Comparison of ENCODE assay signal across 31 cellular contexts in genomic region chr9:136862849-136863622, GRCh38. TPM values are rescaled to one million over a fixed set of nuclear protein-coding genes. Genes with fewer than 3 reads are reported as not detected.
DNase-seq lines count a peak whose midpoint lies in the region; ATAC-seq and TF ChIP-seq lines count a peak whose summit lies in the region.
"Had no signal": no experiment of that assay in that cellular context is flagged by ENCODE, and none has a peak within 500 bp of the region (broad histone marks: within the 10 kb centered on the region; RNA-seq: fewer than 3 reads in every experiment).

No MANE protein-coding gene starts in this region.

- intact Hi-C loops in colonic mucosa (cut with DNase I) = no loop called here

- peak overlapping the region; percentile 8 for H3K27ac Mint-ChIP-seq in T-helper 17 cell
- H3K27ac Mint-ChIP-seq: activated CD4-positive, alpha-beta T cell treated with anti-CD3 and anti-CD28 coated beads for 36 hours; activated naive CD8-positive, alpha-beta T cell had no signal

- H3K36me3 ChIP-seq in H7 (replicated peaks; ENCODE audit: control insufficient read depth, insufficient read depth, low read length) = peaks cover 18% of the 10 kb centered on the region
- H3K36me3 ChIP-seq in neuronal stem cell (replicated peaks in 1 of 2; ENCODE audit: control insufficient read depth in 2 of 2, insufficient read depth in 2 of 2, low read length in 2 of 2) = peaks cover 39 to 64% of the 10 kb centered on the region in 2 donors
- peaks cover 15% of the 10 kb centered on the region for H3K36me3 ChIP-seq in colonic mucosa

- WGBS in neuronal stem cell (ENCODE audit: extremely low coverage in 2 of 2, insufficient read length in 2 of 2, insufficient replicate concordance in 1 of 2), 2 donors = no CpG with 5 or more reads among the region's 31 CpGs

- no peak overlapping the region for H2BK120ac ChIP-seq in neuronal stem cell (ENCODE audit: low read depth, low read length)

- no peak overlapping the region for H2AFZ ChIP-seq in neuronal stem cell (ENCODE audit: low read length)

- no peak overlapping the region for H3K4ac ChIP-seq in neuronal stem cell (ENCODE audit: low read length)

- no peak overlapping the region for H2BK15ac ChIP-seq in neuronal stem cell (ENCODE audit: low read length)

- no peaks in the 10 kb centered on the region for H3K27me3 ChIP-seq in H7 (ENCODE audit: control insufficient read depth, insufficient read depth, low read length)
- no peaks in the 10 kb centered on the region for H3K27me3 ChIP-seq in neuronal stem cell (ENCODE audit: control insufficient read depth in 3 of 3, insufficient read depth in 3 of 3, low read depth in 1 of 3, low read length in 3 of 3)
- H3K27me3 ChIP-seq in colonic mucosa = no peaks in the 10 kb centered on the region
- H3K27me3 ChIP-seq: breast epithelium, gastroesophageal sphincter, MG63, pancreas, tibial artery had no signal

- in situ Hi-C loops in G401 (cut with HindIII; ENCODE audit: low sequenced_read_pairs) = no loop called here

- DNase-seq in H7 (peak; percentile 52), T-helper 17 cell (no peak), left lobe of liver (ENCODE audit: low spot score) (peak; percentile 61), neuronal stem cell (ENCODE audit: low spot score) (no peak), colonic mucosa (no peak), G401 (ENCODE audit: low spot score) (no peak), NCI-H1694 treated with DMSO at 0.1 percent for 48 hours (lab: John Stamatoyannopoulos, UW) (no peak)
- DNase-seq: activated CD4-positive, alpha-beta T cell treated with anti-CD3 and anti-CD28 coated beads for 36 hours; activated CD8-positive, alpha-beta T cell treated with anti-CD3 and anti-CD28 coated beads, Interleukin-2, amount 10 ng/mL, durations not matched to agents 7 days and 5 days; EL; hippocampal formation; immature natural killer cell; KG1; MG63; NCI-H1105; NCI-H187 treated with DMSO at 0.1 percent for 48 hours; NCI-H2171 treated with DMSO at 0.1 percent for 48 hours; NCI-H524 treated with DMSO at 0.1 percent for 48 hours; nephron progenitor cell; PC-3; stimulated activated CD4-positive, alpha-beta T cell treated with anti-CD3 and anti-CD28 coated beads, Interleukin-12 subunit alpha, Interleukin-12 subunit beta, amount 100 ng/mL, for 4 hours; stimulated activated CD4-positive, alpha-beta T cell treated with anti-CD3 and anti-CD28 coated beads, Interleukin-4, amount 100 ng/mL, for 1 hour; tibial artery had no signal

- ATAC-seq in T-helper 17 cell (no peak), left lobe of liver (peak; percentile 2)
- ATAC-seq: activated CD4-positive, alpha-beta T cell treated with anti-CD3 and anti-CD28 coated beads for 36 hours; activated CD8-positive, alpha-beta T cell treated with anti-CD3 and anti-CD28 coated beads, Interleukin-2, amount 10 ng/mL, durations not matched to agents 7 days and 5 days; activated T-helper 17 cell treated with anti-CD3 and anti-CD28 coated beads, Interleukin-2, amount 50 U/mL, for 72 hours; gastroesophageal sphincter; GM12878; pancreas; PC-3; SK-N-SH treated with all-trans-retinoic acid at 6 μM for 48 hours had no signal

- no peak overlapping the region for H2AK5ac ChIP-seq in neuronal stem cell (ENCODE audit: low read depth, low read length)

- H2BK5ac ChIP-seq in neuronal stem cell (ENCODE audit: low read length) = peak overlapping the region; percentile 29

- H3K79me1 ChIP-seq in neuronal stem cell (ENCODE audit: low read depth, low read length) = peaks cover 33% of the 10 kb centered on the region

- peaks cover 7 to 8% of the 10 kb centered on the region in 2 donors for H3K4me1 ChIP-seq in neuronal stem cell (ENCODE audit: control insufficient read depth in 2 of 2, insufficient read depth in 1 of 2, low read depth in 1 of 2, low read length in 2 of 2)
- H3K4me1 ChIP-seq in colonic mucosa = peaks cover 34% of the 10 kb centered on the region

- no peak overlapping the region for H2BK12ac ChIP-seq in neuronal stem cell (ENCODE audit: low read length)

- H3K14ac ChIP-seq in neuronal stem cell (ENCODE audit: low read length) = no peak overlapping the region

- no peak overlapping the region for H4K8ac ChIP-seq in neuronal stem cell (ENCODE audit: low read depth, low read length)

- H3K27ac ChIP-seq in neuronal stem cell (replicated peaks; ENCODE audit: low read length) (no peak overlapping the region), colonic mucosa (no peak overlapping the region)
- H3K27ac ChIP-seq: breast epithelium, gastroesophageal sphincter, pancreas, tibial artery had no signal

- TF ChIP-seq CTCF in colonic mucosa (IDR thresholded peaks at IDR 0.05) = no peak

- H3K4me3 Mint-ChIP-seq in T-helper 17 cell = no peak overlapping the region
- H3K4me3 Mint-ChIP-seq: activated CD4-positive, alpha-beta T cell treated with anti-CD3 and anti-CD28 coated beads for 36 hours; activated CD8-positive, alpha-beta T cell treated with anti-CD3 and anti-CD28 coated beads, Interleukin-2, amount 10 ng/mL, durations not matched to agents 7 days and 5 days; activated naive CD8-positive, alpha-beta T cell; activated T-helper 17 cell treated with anti-CD3 and anti-CD28 coated beads, Interleukin-2, amount 50 U/mL, for 72 hours; nephron progenitor cell; T-helper 1 cell treated with Interleukin-12 subunit alpha and Interleukin-12 subunit beta and Interleukin-4 antibody, amounts not matched to agents 30 μg/mL and 1 μg/mL, for 36 hours had no signal

- no peak overlapping the region for H3K9ac ChIP-seq in neuronal stem cell (ENCODE audit: low read depth, low read length, poor library complexity)
- no peak overlapping the region for H3K9ac ChIP-seq in colonic mucosa (ENCODE audit: low read depth in 2 of 2, low read length in 2 of 2)

- H3K4me2 ChIP-seq in neuronal stem cell (ENCODE audit: insufficient read depth, low read length, poor library complexity, severe bottlenecking) = no peak overlapping the region

- H3K23ac ChIP-seq in neuronal stem cell (ENCODE audit: low read depth, low read length, poor library complexity) = no peak overlapping the region

- no peak overlapping the region for H3K18ac ChIP-seq in neuronal stem cell (ENCODE audit: low read length)

- H3K4me1 Mint-ChIP-seq in T-helper 17 cell = peaks cover 8% of the 10 kb centered on the region
- H3K4me1 Mint-ChIP-seq: activated T-helper 17 cell treated with anti-CD3 and anti-CD28 coated beads, Interleukin-2, amount 50 U/mL, for 72 hours had no signal

- H3K9me3 ChIP-seq in T-helper 17 cell (ENCODE audit: control insufficient read depth, low read length, poor library complexity, severe bottlenecking) (no peaks in the 10 kb centered on the region), neuronal stem cell (replicated peaks in 1 of 2; ENCODE audit: control insufficient read depth in 2 of 2, insufficient read depth in 1 of 2, low read depth in 1 of 2, low read length in 2 of 2) (peaks cover 6 to 12% of the 10 kb centered on the region in 2 donors), colonic mucosa (no peaks in the 10 kb centered on the region)
- H3K9me3 ChIP-seq: breast epithelium, gastroesophageal sphincter, pancreas, tibial artery had no signal

- no peak overlapping the region for H4K91ac ChIP-seq in neuronal stem cell (ENCODE audit: low read depth, low read length, poor library complexity)

- H3K27me3 Mint-ChIP-seq in T-helper 17 cell = no peaks in the 10 kb centered on the region
- H3K27me3 Mint-ChIP-seq: activated CD4-positive, alpha-beta T cell treated with anti-CD3 and anti-CD28 coated beads for 36 hours; activated naive CD8-positive, alpha-beta T cell; activated T-helper 17 cell treated with anti-CD3 and anti-CD28 coated beads, Interleukin-2, amount 50 U/mL, for 72 hours had no signal

- no peaks in the 10 kb centered on the region for H3K36me3 Mint-ChIP-seq in T-helper 17 cell (ENCODE audit: low read depth)
- H3K36me3 Mint-ChIP-seq: activated naive CD8-positive, alpha-beta T cell had no signal

- no peak overlapping the region for H3K4me3 ChIP-seq in H7 (ENCODE audit: insufficient read depth, low read depth, low read length)
- no peak overlapping the region for H3K4me3 ChIP-seq in neuronal stem cell (ENCODE audit: low read length in 2 of 2)
- H3K4me3 ChIP-seq in colonic mucosa = no peak overlapping the region
- H3K4me3 ChIP-seq: breast epithelium, gastroesophageal sphincter, GM12878, MG63, pancreas, tibial artery had no signal

RNA-seq across cellular contexts. Expression of gene EDF1, which starts 3.1 kb away (rescaled TPM):
- 213 and 240 TPM in 2 replicates for total RNA-seq in H7 (2014; rRNA removed; shearing (Covaris generic))
- 100 to 1,000 TPM; 212 to 224 TPM for total RNA-seq in T-helper 17 cell
- 232 TPM for total RNA-seq in left lobe of liver
- polyA plus RNA-seq in neuronal stem cell (2013, experiment 1 of 2) = 289 TPM
- polyA plus RNA-seq in neuronal stem cell (2013, experiment 2 of 2) = 288 TPM
- total RNA-seq in colonic mucosa = 100 to 1,000 TPM; 442 to 494 TPM
- total RNA-seq in G401 (2014; rRNA removed; shearing (Covaris generic)) = 308 and 348 TPM in 2 replicates

RNA-seq across cellular contexts. Expression of gene MAMDC4, which starts 10.9 kb away (rescaled TPM):
- 1.2 and 3.0 TPM in 2 replicates for total RNA-seq in H7 (2014; rRNA removed; shearing (Covaris generic))
- 1 to 10 TPM; 3.4 TPM for total RNA-seq in T-helper 17 cell
- total RNA-seq in left lobe of liver = 28.6 TPM
- polyA plus RNA-seq in neuronal stem cell (2013, experiment 1 of 2) = 3.6 TPM
- polyA plus RNA-seq in neuronal stem cell (2013, experiment 2 of 2) = 3.2 TPM
- total RNA-seq in colonic mucosa = 10 to 100 TPM; 11.0 to 61.7 TPM
- total RNA-seq in G401 (2014; rRNA removed; shearing (Covaris generic)) = 1.9 TPM in 2 replicates

RNA-seq across cellular contexts. Expression of gene PHPT1, which starts 13.8 kb away (rescaled TPM):
- 68.2 and 75.5 TPM in 2 replicates for total RNA-seq in H7 (2014; rRNA removed; shearing (Covaris generic))
- total RNA-seq in T-helper 17 cell (10 to 100 TPM; 33.8 to 36.2 TPM), left lobe of liver (58.2 TPM), colonic mucosa (100 to 1,000 TPM; 137 to 176 TPM)
- 230 TPM for polyA plus RNA-seq in neuronal stem cell (2013, experiment 1 of 2)
- 218 TPM for polyA plus RNA-seq in neuronal stem cell (2013, experiment 2 of 2)
- total RNA-seq in G401 (2014; rRNA removed; shearing (Covaris generic)) = 139 and 226 TPM in 2 replicates

RNA-seq across cellular contexts. Expression of gene AJM1, which starts 20.8 kb away (rescaled TPM):
- 0.14 and 0.52 TPM in 2 replicates for total RNA-seq in H7 (2014; rRNA removed; shearing (Covaris generic))
- total RNA-seq in T-helper 17 cell = 1 to 10 TPM; 2.9 to 3.7 TPM
- 4.1 TPM for total RNA-seq in left lobe of liver
- polyA plus RNA-seq in neuronal stem cell (2013, experiment 1 of 2) = 0.42 TPM
- polyA plus RNA-seq in neuronal stem cell (2013, experiment 2 of 2) = 0.44 TPM
- total RNA-seq in colonic mucosa = 10 to 100 TPM; 11.5 to 17.1 TPM
- 0.49 and 1.1 TPM in 2 replicates for total RNA-seq in G401 (2014; rRNA removed; shearing (Covaris generic))

RNA-seq across cellular contexts. Expression of gene TRAF2, which starts 23.3 kb away (rescaled TPM):
- total RNA-seq in H7 (2014; rRNA removed; shearing (Covaris generic)) = 40.9 and 48.6 TPM in 2 replicates
- 10 to 100 TPM; 20.8 to 21.4 TPM for total RNA-seq in T-helper 17 cell
- total RNA-seq in left lobe of liver = 7.4 TPM
- polyA plus RNA-seq in neuronal stem cell (2013, experiment 1 of 2) = 11.3 TPM
- polyA plus RNA-seq in neuronal stem cell (2013, experiment 2 of 2) = 11.0 TPM
- total RNA-seq in colonic mucosa = 10 to 100 TPM; 22.4 to 50.6 TPM
- 22.6 and 36.3 TPM in 2 replicates for total RNA-seq in G401 (2014; rRNA removed; shearing (Covaris generic))

Comparison
In these comparisons a context has a peak if more than half of its experiments do, and no peak if none do; other contexts are left out.
1. DNase-seq: peak in H7 (single experiment) and left lobe of liver (single experiment); none in T-helper 17 cell (0 of 3), neuronal stem cell (single experiment), colonic mucosa (single experiment), G401 (single experiment) and NCI-H1694 treated with DMSO at 0.1 percent for 48 hours (single experiment).